Comparison of ENCODE assay signal across 23 cellular contexts in genomic region chr21:41824466-41825207, GRCh38. TPM values are rescaled to one million over a fixed set of nuclear protein-coding genes. Genes with fewer than 3 reads are reported as not detected.
"Had no signal": no experiment of that assay in that cellular context is flagged by ENCODE, and none has a peak within 500 bp of the region (broad histone marks: within the 10 kb centered on the region; RNA-seq: fewer than 3 reads in every experiment).

No MANE protein-coding gene starts in this region.

- H3K27ac ChIP-seq: coronary artery, foreskin keratinocyte, left ventricle myocardium inferior, neutrophil, psoas muscle, sigmoid colon, skin epidermis, uterus had no signal

- H3K27ac Mint-ChIP-seq: endodermal cell, immature natural killer cell, type B pancreatic cell had no signal

- ATAC-seq: foreskin keratinocyte, left cardiac atrium, psoas muscle had no signal

- H3K9me3 Mint-ChIP-seq: endodermal cell, immature natural killer cell, naive B cell, type B pancreatic cell had no signal

- H3K9me3 ChIP-seq: left ventricle myocardium inferior, neutrophil, psoas muscle, sigmoid colon, uterus had no signal

- H3K4me3 Mint-ChIP-seq: endodermal cell, immature natural killer cell, naive B cell, type B pancreatic cell had no signal

- H3K4me1 ChIP-seq: foreskin keratinocyte, left ventricle myocardium inferior, psoas muscle, sigmoid colon, uterus had no signal

- H3K27me3 ChIP-seq: foreskin keratinocyte, neutrophil, sigmoid colon, uterus had no signal

- H3K4me3 ChIP-seq: coronary artery, left ventricle myocardium inferior, lung, psoas muscle, sigmoid colon, skin epidermis, uterus had no signal

- H3K27me3 Mint-ChIP-seq: naive B cell, type B pancreatic cell had no signal

- DNase-seq: effector CD4-positive, alpha-beta T cell; endodermal cell; erythroblast; foreskin keratinocyte; immature natural killer cell; kidney; left cardiac atrium; left ventricle myocardium inferior; mesenchymal stem cell; naive B cell; psoas muscle; retina; stimulated activated CD4-positive, alpha-beta T cell treated with anti-CD3 and anti-CD28 coated beads, Interleukin-12 subunit alpha, Interleukin-12 subunit beta, amount 100 ng/mL, for 4 hours; stimulated activated CD4-positive, alpha-beta T cell treated with anti-CD3 and anti-CD28 coated beads, Interleukin-2, amount 100 ng/mL, for 48 hours; stimulated activated naive CD4-positive, alpha-beta T cell treated with Interleukin-2 at 50 U/mL for 16 hours; uterus had no signal

- H3K36me3 ChIP-seq: uterus had no signal

- H3K4me1 Mint-ChIP-seq: endodermal cell, immature natural killer cell had no signal

RNA-seq across cellular contexts. Expression of gene RIPK4, which starts 57.8 kb away (rescaled TPM):
- total RNA-seq: endothelial cell of umbilical vein, psoas muscle had no signal
